In genomic region chr17:44004077-44004760, GRCh38 we compare ENCODE assay signal across 8 cellular contexts. TPM values are rescaled to one million over a fixed set of nuclear protein-coding genes. Genes with fewer than 3 reads are reported as not detected.
DNase-seq lines count a peak whose midpoint lies in the region; ATAC-seq and TF ChIP-seq lines count a peak whose summit lies in the region.

NAGS (plus strand) TSS chr17:44004622; CDS start chr17:44004664, 42 bp downstream.

- peak within 1 kb of the TSS; percentile 47 for H2AFZ ChIP-seq in osteoblast (ENCODE audit: low read length)

- H3K36me3 ChIP-seq in Panc1 (ENCODE audit: control insufficient read depth, insufficient read depth, low read length) (no peaks in the 10 kb centered on the region; the same call in 1 of the 2 replicates), osteoblast (ENCODE audit: insufficient read depth, low read length) (peaks cover 2% of the 10 kb centered on the region)

- peak; percentile 12 for DNase-seq in ELF-1 (ENCODE audit: low read depth, low spot score)
- no peak for DNase-seq in Panc1 (ENCODE audit: low read depth, low spot score)
- DNase-seq in epithelial cell of proximal tubule (ENCODE audit: low read depth) = no peak
- DNase-seq in osteoblast (ENCODE audit: insufficient read length, low spot score, missing footprints) = peak; percentile 78
- DNase-seq in GM10248 (ENCODE audit: extremely low spot score) = no peak
- DNase-seq in NCI-H526 treated with DMSO at 0.1 percent for 48 hours (lab: John Stamatoyannopoulos, UW) = no peak
- no peak for DNase-seq in DMS153 treated with DMSO at 0.1 percent for 48 hours (lab: John Stamatoyannopoulos, UW; ENCODE audit: unreplicated experiment)

- BruUV-seq in Panc1 (replicated peaks; lab: Mats Ljungman, UMichigan) = no TSS peak

- no peak within 1 kb of the TSS for H3K27ac ChIP-seq in Panc1 (ENCODE audit: low read length)
- no peak within 1 kb of the TSS for H3K27ac ChIP-seq in osteoblast (ENCODE audit: low read depth, low read length)

- intact Hi-C loops in Panc1 (cut with micrococcal nuclease; ENCODE audit: unreplicated experiment) = no loop called here

- H3K4me1 ChIP-seq in Panc1 (ENCODE audit: control insufficient read depth, insufficient read depth, low read length) (peaks cover 8% of the 10 kb centered on the region), osteoblast (ENCODE audit: insufficient read depth, low read length) (peaks cover 40% of the 10 kb centered on the region)

- H3K79me2 ChIP-seq in osteoblast (ENCODE audit: insufficient read depth, low read length) = no peaks in the 10 kb centered on the region

- ATAC-seq in Panc1 = no peak
- no peak for ATAC-seq in GM19035 (IDR thresholded peaks at IDR 0.05; ENCODE audit: unreplicated experiment)

- CTCF ChIA-PET in Panc1 (lab: Charles Lee) = interaction anchor here (0.6 kb wide), 1 partner anchor 42 kb away, joined by 8 read pairs; no protein-coding TSS in a partner anchor
- CTCF ChIA-PET in GM10248 (lab: Yijun Ruan, JAX) = no interaction called here

- in situ Hi-C loops in Panc1 (cut with HindIII; ENCODE audit: low pct_unique_long_range_greater_than_20kb, low sequenced_read_pairs) = no loop called here

- H3K4me3 ChIP-seq in Panc1 (ENCODE audit: low read depth in 2 of 2, low read length in 2 of 2) = peak within 1 kb of the TSS; percentile 50 to 69
- H3K4me3 ChIP-seq in epithelial cell of proximal tubule (ENCODE audit: low read depth, low read length) = peak within 1 kb of the TSS; percentile 84
- H3K4me3 ChIP-seq in osteoblast (ENCODE audit: insufficient read depth, low read length) = peak within 1 kb of the TSS; percentile 58

- no peaks in the 10 kb centered on the region for H3K9me3 ChIP-seq in Panc1 (ENCODE audit: control insufficient read depth, insufficient read depth, low read depth, low read length)
- no peaks in the 10 kb centered on the region for H3K9me3 ChIP-seq in osteoblast (ENCODE audit: low read depth, low read length)

- H4K20me1 ChIP-seq in osteoblast (ENCODE audit: insufficient read depth, low read length) = no peaks in the 10 kb centered on the region

- H3K4me2 ChIP-seq in osteoblast (ENCODE audit: insufficient read depth, low read length) = peak within 1 kb of the TSS; percentile 97

- POLR2A ChIA-PET in Panc1 (lab: Charles Lee) = no interaction called here
- POLR2A ChIA-PET in GM10248 (lab: Yijun Ruan, JAX) = interaction anchor here (0.6 to 0.7 kb wide), 2 partner anchors 12 to 161 kb away, joined by 3 to 10 read pairs; no protein-coding TSS in a partner anchor

- TF ChIP-seq CTCF in Panc1 (IDR thresholded peaks at IDR 0.05) (no peak), epithelial cell of proximal tubule (conservative IDR thresholded peaks at IDR 0.05; ENCODE audit: low read depth, low read length) (no peak), osteoblast (IDR thresholded peaks at IDR 0.05; ENCODE audit: extremely low read depth, low read depth, low read length) (no peak), GM10248 (IDR thresholded peaks at IDR 0.05; ENCODE audit: control extremely low read depth, extremely low read depth, low read depth, missing control alignments) (no peak)

- H3K27me3 ChIP-seq in Panc1 (ENCODE audit: control insufficient read depth, insufficient read depth, low read length) (no peaks in the 10 kb centered on the region), osteoblast (ENCODE audit: insufficient read depth, low read length) (peaks cover 14% of the 10 kb centered on the region)

RNA-seq across cellular contexts. Expression of gene NAGS, which starts in this region (rescaled TPM):
- 2.7 TPM for total RNA-seq in Panc1 (2021; ENCODE audit: unreplicated experiment)
- 3.6 TPM for polyA plus RNA-seq in Panc1 (2012; ENCODE audit: insufficient read length)
- 14.1 and 21.0 TPM in 2 replicates for total RNA-seq in epithelial cell of proximal tubule
- 0.36 and 0.59 TPM in 2 replicates for total RNA-seq in osteoblast

Comparison
In these comparisons a context has a peak if more than half of its experiments do, and no peak if none do; other contexts are left out.
1. Peak in DNase-seq, H3K4me3 ChIP-seq and H3K4me2 ChIP-seq in osteoblast; RNA of the gene not detected or under 1 TPM.